Comparison of ENCODE assay signal across 13 cellular contexts in genomic region chr20:35909176-35909575, GRCh38. TPM values are rescaled to one million over a fixed set of nuclear protein-coding genes. Genes with fewer than 3 reads are reported as not detected.
"Had no signal": no experiment of that assay in that cellular context is flagged by ENCODE, and none has a peak within 500 bp of the region (broad histone marks: within the 10 kb centered on the region; RNA-seq: fewer than 3 reads in every experiment).

No MANE protein-coding gene starts in this region.

- H3K9ac ChIP-seq: neural progenitor cell had no signal

- H3K36me3 ChIP-seq: ovary had no signal

- H3K27ac Mint-ChIP-seq: activated CD4-positive, alpha-beta memory T cell treated with anti-CD3 and anti-CD28 coated beads for 36 hours; activated naive CD8-positive, alpha-beta T cell treated with anti-CD3 and anti-CD28 coated beads, Interleukin-2, amount 10 ng/mL, durations not matched to agents 7 days and 5 days; neural progenitor cell had no signal

- H3K4me2 ChIP-seq: neural progenitor cell had no signal

- H3K4me3 ChIP-seq: ascending aorta, dorsolateral prefrontal cortex, neural progenitor cell, ovary, stomach, thoracic aorta had no signal

- H3K4me3 Mint-ChIP-seq: activated CD4-positive, alpha-beta memory T cell treated with anti-CD3 and anti-CD28 coated beads for 36 hours; activated naive CD8-positive, alpha-beta T cell treated with anti-CD3 and anti-CD28 coated beads, Interleukin-2, amount 10 ng/mL, durations not matched to agents 7 days and 5 days; neural progenitor cell had no signal

- H3K9me3 Mint-ChIP-seq: activated CD4-positive, alpha-beta memory T cell treated with anti-CD3 and anti-CD28 coated beads for 36 hours; activated naive CD8-positive, alpha-beta T cell treated with anti-CD3 and anti-CD28 coated beads, Interleukin-2, amount 10 ng/mL, durations not matched to agents 7 days and 5 days; neural progenitor cell had no signal

- H2AFZ ChIP-seq: neural progenitor cell had no signal

- H3K4me1 Mint-ChIP-seq: neural progenitor cell had no signal

- ATAC-seq: esophagus mucosa had no signal

- H3K9me3 ChIP-seq: ascending aorta, ovary, stomach, thoracic aorta had no signal

- H3K27me3 Mint-ChIP-seq: activated CD4-positive, alpha-beta memory T cell treated with anti-CD3 and anti-CD28 coated beads for 36 hours; activated naive CD8-positive, alpha-beta T cell treated with anti-CD3 and anti-CD28 coated beads, Interleukin-2, amount 10 ng/mL, durations not matched to agents 7 days and 5 days had no signal

- H3K27me3 ChIP-seq: ascending aorta, dorsolateral prefrontal cortex, neural progenitor cell, ovary, stomach had no signal

- H3K4me1 ChIP-seq: ascending aorta, neural progenitor cell, stomach had no signal

- DNase-seq: activated CD4-positive, alpha-beta memory T cell treated with anti-CD3 and anti-CD28 coated beads for 36 hours; activated CD8-positive, alpha-beta memory T cell treated with anti-CD3 and anti-CD28 coated beads, Interleukin-2, amount 50 U/mL, for 4 hours; activated effector memory CD4-positive, alpha-beta T cell treated with Interleukin-2 at 50 U/mL for 16 hours; activated naive CD8-positive, alpha-beta T cell treated with anti-CD3 and anti-CD28 coated beads, Interleukin-2, amount 10 ng/mL, durations not matched to agents 7 days and 5 days; dorsolateral prefrontal cortex; glutamatergic neuron; ovary; stimulated activated CD4-positive, alpha-beta T cell treated with anti-CD3 and anti-CD28 coated beads, Interleukin-12 subunit alpha, Interleukin-12 subunit beta, amount 100 ng/mL, for 4 hours; stomach had no signal

- H3K27ac ChIP-seq: ascending aorta, dorsolateral prefrontal cortex, neural progenitor cell, ovary, stomach, thoracic aorta had no signal

RNA-seq across cellular contexts. Expression of gene CNBD2, which starts 59.2 kb away (rescaled TPM):
- total RNA-seq: ascending aorta had no signal
